In the genomic region with DNA sequence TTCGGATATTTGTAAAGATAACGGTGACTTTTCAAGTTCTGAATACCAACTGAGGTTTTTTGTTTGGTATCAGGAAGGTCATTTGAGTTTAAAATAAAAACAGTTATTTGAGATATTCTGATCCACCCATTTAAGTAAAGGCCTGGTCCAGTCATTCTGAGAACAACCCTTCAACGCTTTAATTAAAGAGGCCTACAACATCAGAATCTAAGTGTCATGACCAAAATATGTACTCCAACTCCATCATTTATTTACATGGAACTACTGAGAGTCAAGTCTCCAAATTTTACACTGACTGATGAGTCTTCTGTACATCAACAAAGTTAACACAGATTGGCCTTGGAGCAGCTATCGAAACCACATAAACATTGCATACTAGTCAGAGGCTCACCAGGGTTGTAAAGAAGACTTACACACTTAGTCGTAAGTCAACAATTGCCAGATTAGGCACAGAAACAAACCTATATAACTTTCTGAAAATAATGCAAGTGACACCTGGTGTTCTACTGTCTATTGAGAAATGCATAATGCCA, we compare ENCODE assay signal across 3 cellular contexts.
TF ChIP-seq lines count a peak whose summit lies in the region.

No MANE protein-coding gene starts in this region.

TF ChIP-seq in IMR-90, 13 proteins besides CTCF, POLR2A, EP300 and RAD21:
- no peak for TF ChIP-seq NFE2L2 (IDR thresholded peaks at IDR 0.05; ENCODE audit: low read depth, low read length)
- no peak for TF ChIP-seq FOS (IDR thresholded peaks at IDR 0.05; ENCODE audit: low read depth, low read length)
- TF ChIP-seq SMC3 (IDR thresholded peaks at IDR 0.05; ENCODE audit: low read depth, low read length) = no peak
- no peak for TF ChIP-seq CHD1 (IDR thresholded peaks at IDR 0.05; ENCODE audit: low read depth, low read length)
- no peak for TF ChIP-seq MAFK (IDR thresholded peaks at IDR 0.05; ENCODE audit: low read depth, low read length)
- TF ChIP-seq, protein P1, sequence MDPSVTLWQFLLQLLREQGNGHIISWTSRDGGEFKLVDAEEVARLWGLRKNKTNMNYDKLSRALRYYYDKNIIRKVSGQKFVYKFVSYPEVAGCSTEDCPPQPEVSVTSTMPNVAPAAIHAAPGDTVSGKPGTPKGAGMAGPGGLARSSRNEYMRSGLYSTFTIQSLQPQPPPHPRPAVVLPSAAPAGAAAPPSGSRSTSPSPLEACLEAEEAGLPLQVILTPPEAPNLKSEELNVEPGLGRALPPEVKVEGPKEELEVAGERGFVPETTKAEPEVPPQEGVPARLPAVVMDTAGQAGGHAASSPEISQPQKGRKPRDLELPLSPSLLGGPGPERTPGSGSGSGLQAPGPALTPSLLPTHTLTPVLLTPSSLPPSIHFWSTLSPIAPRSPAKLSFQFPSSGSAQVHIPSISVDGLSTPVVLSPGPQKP (IDR thresholded peaks at IDR 0.05; ENCODE audit: borderline replicate concordance, low read depth, low read length) = no peak
- no peak for TF ChIP-seq RCOR1 (IDR thresholded peaks at IDR 0.05; ENCODE audit: insufficient replicate concordance, low read length)
- no peak for TF ChIP-seq RFX5 (IDR thresholded peaks at IDR 0.05; ENCODE audit: low read depth, low read length)
- TF ChIP-seq, protein P2, sequence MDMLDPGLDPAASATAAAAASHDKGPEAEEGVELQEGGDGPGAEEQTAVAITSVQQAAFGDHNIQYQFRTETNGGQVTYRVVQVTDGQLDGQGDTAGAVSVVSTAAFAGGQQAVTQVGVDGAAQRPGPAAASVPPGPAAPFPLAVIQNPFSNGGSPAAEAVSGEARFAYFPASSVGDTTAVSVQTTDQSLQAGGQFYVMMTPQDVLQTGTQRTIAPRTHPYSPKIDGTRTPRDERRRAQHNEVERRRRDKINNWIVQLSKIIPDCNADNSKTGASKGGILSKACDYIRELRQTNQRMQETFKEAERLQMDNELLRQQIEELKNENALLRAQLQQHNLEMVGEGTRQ (IDR thresholded peaks at IDR 0.05; ENCODE audit: low read depth, low read length) = no peak
- TF ChIP-seq MAZ (IDR thresholded peaks at IDR 0.05; ENCODE audit: borderline replicate concordance, low read depth, low read length) = no peak
- TF ChIP-seq BHLHE40 (IDR thresholded peaks at IDR 0.05; ENCODE audit: low read depth, low read length) = no peak
- no peak for TF ChIP-seq MXI1 (IDR thresholded peaks at IDR 0.05; ENCODE audit: borderline replicate concordance, low read depth, low read length)
- no peak for TF ChIP-seq CEBPB (IDR thresholded peaks at IDR 0.05; ENCODE audit: low read depth, low read length)

TF ChIP-seq in GM12878, 131 proteins besides CTCF, POLR2A, EP300 and RAD21 (continues in another document):
- TF ChIP-seq CEBPB (IDR thresholded peaks at IDR 0.05; ENCODE audit: borderline replicate concordance in 1 of 2, low read depth in 2 of 2, low read length in 2 of 2) = no peak
- TF ChIP-seq JUNB (IDR thresholded peaks at IDR 0.05) = peak; percentile 51
- TF ChIP-seq MTA3 (IDR thresholded peaks at IDR 0.05; ENCODE audit: borderline replicate concordance, low read length) = no peak
- no peak for TF ChIP-seq SPI1 (IDR thresholded peaks at IDR 0.05; ENCODE audit: borderline replicate concordance, insufficient read depth, low read depth, low read length)
- TF ChIP-seq, protein P3, sequence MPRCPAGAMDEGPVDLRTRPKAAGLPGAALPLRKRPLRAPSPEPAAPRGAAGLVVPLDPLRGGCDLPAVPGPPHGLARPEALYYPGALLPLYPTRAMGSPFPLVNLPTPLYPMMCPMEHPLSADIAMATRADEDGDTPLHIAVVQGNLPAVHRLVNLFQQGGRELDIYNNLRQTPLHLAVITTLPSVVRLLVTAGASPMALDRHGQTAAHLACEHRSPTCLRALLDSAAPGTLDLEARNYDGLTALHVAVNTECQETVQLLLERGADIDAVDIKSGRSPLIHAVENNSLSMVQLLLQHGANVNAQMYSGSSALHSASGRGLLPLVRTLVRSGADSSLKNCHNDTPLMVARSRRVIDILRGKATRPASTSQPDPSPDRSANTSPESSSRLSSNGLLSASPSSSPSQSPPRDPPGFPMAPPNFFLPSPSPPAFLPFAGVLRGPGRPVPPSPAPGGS (IDR thresholded peaks at IDR 0.05; ENCODE audit: borderline replicate concordance, insufficient read depth, low read depth, low read length, poor library complexity, severe bottlenecking) = no peak
- no peak for TF ChIP-seq RUNX3 (IDR thresholded peaks at IDR 0.05; ENCODE audit: low read length)
- TF ChIP-seq, protein P4, sequence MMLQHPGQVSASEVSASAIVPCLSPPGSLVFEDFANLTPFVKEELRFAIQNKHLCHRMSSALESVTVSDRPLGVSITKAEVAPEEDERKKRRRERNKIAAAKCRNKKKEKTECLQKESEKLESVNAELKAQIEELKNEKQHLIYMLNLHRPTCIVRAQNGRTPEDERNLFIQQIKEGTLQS (IDR thresholded peaks at IDR 0.05; ENCODE audit: borderline replicate concordance, extremely low read depth, low read depth, low read length) = no peak
- TF ChIP-seq IRF4 (IDR thresholded peaks at IDR 0.05; ENCODE audit: low read depth, low read length) = peak; percentile 17; the same call in 1 of the 2 replicates
- TF ChIP-seq, protein P5, sequence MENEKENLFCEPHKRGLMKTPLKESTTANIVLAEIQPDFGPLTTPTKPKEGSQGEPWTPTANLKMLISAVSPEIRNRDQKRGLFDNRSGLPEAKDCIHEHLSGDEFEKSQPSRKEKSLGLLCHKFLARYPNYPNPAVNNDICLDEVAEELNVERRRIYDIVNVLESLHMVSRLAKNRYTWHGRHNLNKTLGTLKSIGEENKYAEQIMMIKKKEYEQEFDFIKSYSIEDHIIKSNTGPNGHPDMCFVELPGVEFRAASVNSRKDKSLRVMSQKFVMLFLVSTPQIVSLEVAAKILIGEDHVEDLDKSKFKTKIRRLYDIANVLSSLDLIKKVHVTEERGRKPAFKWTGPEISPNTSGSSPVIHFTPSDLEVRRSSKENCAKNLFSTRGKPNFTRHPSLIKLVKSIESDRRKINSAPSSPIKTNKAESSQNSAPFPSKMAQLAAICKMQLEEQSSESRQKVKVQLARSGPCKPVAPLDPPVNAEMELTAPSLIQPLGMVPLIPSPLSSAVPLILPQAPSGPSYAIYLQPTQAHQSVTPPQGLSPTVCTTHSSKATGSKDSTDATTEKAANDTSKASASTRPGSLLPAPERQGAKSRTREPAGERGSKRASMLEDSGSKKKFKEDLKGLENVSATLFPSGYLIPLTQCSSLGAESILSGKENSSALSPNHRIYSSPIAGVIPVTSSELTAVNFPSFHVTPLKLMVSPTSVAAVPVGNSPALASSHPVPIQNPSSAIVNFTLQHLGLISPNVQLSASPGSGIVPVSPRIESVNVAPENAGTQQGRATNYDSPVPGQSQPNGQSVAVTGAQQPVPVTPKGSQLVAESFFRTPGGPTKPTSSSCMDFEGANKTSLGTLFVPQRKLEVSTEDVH (IDR thresholded peaks at IDR 0.05; ENCODE audit: low read depth, partially characterized antibody) = no peak
- TF ChIP-seq ZSCAN29 (IDR thresholded peaks at IDR 0.05) = no peak
- TF ChIP-seq, protein P6, sequence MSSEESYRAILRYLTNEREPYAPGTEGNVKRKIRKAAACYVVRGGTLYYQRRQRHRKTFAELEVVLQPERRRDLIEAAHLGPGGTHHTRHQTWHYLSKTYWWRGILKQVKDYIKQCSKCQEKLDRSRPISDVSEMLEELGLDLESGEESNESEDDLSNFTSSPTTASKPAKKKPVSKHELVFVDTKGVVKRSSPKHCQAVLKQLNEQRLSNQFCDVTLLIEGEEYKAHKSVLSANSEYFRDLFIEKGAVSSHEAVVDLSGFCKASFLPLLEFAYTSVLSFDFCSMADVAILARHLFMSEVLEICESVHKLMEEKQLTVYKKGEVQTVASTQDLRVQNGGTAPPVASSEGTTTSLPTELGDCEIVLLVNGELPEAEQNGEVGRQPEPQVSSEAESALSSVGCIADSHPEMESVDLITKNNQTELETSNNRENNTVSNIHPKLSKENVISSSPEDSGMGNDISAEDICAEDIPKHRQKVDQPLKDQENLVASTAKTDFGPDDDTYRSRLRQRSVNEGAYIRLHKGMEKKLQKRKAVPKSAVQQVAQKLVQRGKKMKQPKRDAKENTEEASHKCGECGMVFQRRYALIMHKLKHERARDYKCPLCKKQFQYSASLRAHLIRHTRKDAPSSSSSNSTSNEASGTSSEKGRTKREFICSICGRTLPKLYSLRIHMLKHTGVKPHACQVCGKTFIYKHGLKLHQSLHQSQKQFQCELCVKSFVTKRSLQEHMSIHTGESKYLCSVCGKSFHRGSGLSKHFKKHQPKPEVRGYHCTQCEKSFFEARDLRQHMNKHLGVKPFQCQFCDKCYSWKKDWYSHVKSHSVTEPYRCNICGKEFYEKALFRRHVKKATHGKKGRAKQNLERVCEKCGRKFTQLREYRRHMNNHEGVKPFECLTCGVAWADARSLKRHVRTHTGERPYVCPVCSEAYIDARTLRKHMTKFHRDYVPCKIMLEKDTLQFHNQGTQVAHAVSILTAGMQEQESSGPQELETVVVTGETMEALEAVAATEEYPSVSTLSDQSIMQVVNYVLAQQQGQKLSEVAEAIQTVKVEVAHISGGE (CRISPR knock-in tag; IDR thresholded peaks at IDR 0.05) = no peak
- no peak for TF ChIP-seq SP1 (IDR thresholded peaks at IDR 0.05; ENCODE audit: low read depth, low read length)

TF ChIP-seq in GM12891, 5 proteins besides CTCF, POLR2A, EP300 and RAD21:
- no peak for TF ChIP-seq POLR2AphosphoS5 (IDR thresholded peaks at IDR 0.05; ENCODE audit: low read depth, low read length)
- TF ChIP-seq PAX5 (IDR thresholded peaks at IDR 0.05; ENCODE audit: insufficient read depth, low read length, severe bottlenecking) = no peak
- no peak for TF ChIP-seq SPI1 (IDR thresholded peaks at IDR 0.05; ENCODE audit: low read depth, low read length)
- no peak for TF ChIP-seq TAF1 (IDR thresholded peaks at IDR 0.05; ENCODE audit: low read depth, low read length)
- TF ChIP-seq POU2F2 (IDR thresholded peaks at IDR 0.05; ENCODE audit: low read depth, low read length) = no peak
